In the genomic region with DNA sequence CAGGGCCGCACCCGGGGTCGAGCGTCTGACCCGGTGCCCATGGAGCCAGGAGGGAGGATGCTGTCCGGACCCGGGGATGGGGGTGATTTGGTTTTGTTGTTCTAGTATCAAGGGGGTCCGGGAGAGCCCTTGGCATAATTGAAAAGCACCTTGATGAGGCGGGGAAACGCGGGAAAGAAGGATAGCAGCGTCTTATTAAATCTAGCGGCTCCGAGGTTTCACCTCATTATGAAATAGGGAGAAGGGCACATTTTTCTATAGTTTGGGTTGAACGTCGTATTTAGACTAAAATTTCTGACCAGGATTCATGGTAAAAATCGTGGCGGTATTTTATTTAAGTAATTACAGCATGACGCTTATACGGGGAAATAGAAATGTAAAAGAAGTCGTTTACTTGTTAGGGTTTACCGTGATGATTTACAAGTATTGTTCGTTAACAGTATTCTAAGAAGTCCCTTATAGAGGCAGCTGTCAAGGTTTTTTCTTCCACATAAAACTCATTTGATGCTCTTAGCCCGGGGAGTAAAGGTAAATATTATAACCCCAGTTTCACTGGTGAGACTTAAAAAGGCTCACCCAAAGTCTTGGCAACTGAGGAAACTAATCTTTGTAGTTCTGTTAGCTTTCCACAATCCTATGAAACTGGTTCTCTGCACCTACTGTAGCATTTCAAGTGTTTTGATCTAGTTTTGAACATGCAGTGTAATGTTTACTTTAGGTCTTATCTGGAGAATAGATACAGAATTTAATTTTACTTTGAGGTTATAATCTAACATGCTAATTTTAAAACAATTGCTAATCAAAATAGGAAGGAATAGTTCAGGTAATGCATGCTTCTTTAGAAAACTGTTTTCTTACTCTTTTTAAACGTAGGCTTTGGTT, we compare ENCODE assay signal across 7 cellular contexts. TPM values are rescaled to one million over a fixed set of nuclear protein-coding genes. Genes with fewer than 3 reads are reported as not detected.
DNase-seq lines count a peak whose midpoint lies in the region; ATAC-seq and TF ChIP-seq lines count a peak whose summit lies in the region.

No MANE protein-coding gene starts in this region.

- H3K4me2 ChIP-seq in GM23338: peak overlapping the region; percentile 89
- H3K4me2 ChIP-seq in OCI-LY7 (ENCODE audit: low read length): peak overlapping the region; percentile 92

- H3K4me3 Mint-ChIP-seq in GM23338: peak overlapping the region; percentile 99
- H3K4me3 Mint-ChIP-seq in endodermal cell: peak overlapping the region; percentile 94
- peak overlapping the region; percentile 95 for H3K4me3 Mint-ChIP-seq in osteocyte (ENCODE audit: unreplicated experiment)

- H3K27me3 Mint-ChIP-seq in GM23338 (ENCODE audit: insufficient read depth, low read depth, poor library complexity) (peaks cover 7% of the 10 kb centered on the region), endodermal cell (ENCODE audit: insufficient read depth) (no peaks in the 10 kb centered on the region), osteocyte (ENCODE audit: unreplicated experiment) (no peaks in the 10 kb centered on the region)

- peak overlapping the region; percentile 100 for H3K27ac Mint-ChIP-seq in GM23338
- H3K27ac Mint-ChIP-seq in endodermal cell: peak overlapping the region; percentile 100
- H3K27ac Mint-ChIP-seq in osteocyte (ENCODE audit: unreplicated experiment): peak overlapping the region; percentile 99

- DNase-seq in GM23338 (ENCODE audit: low spot score): no peak
- DNase-seq in OCI-LY7 (ENCODE audit: low spot score): no peak
- no peak for DNase-seq in endodermal cell
- DNase-seq in osteocyte (ENCODE audit: extremely low spot score, unreplicated experiment): no peak
- no peak for DNase-seq in D341Med (ENCODE audit: low spot score)
- no peak for DNase-seq in UCSD-AML1 (lab: John Stamatoyannopoulos, UW; ENCODE audit: unreplicated experiment)
- DNase-seq in HEK293T (ENCODE audit: extremely low spot score): no peak

- H2AFZ ChIP-seq in GM23338 (no peak overlapping the region; the same call in 1 of the 2 replicates), OCI-LY7 (ENCODE audit: low read length) (peak overlapping the region; percentile 85; the same call in 1 of the 2 replicates)

- intact Hi-C loops in OCI-LY7 (cut with micrococcal nuclease; ENCODE audit: unreplicated experiment): loop anchor here (1.0 kb wide), 1 partner anchor 12 kb away; no protein-coding TSS in a partner anchor

- ATAC-seq in GM23338: no peak

- H3K4me3 ChIP-seq in GM23338 (peak overlapping the region; percentile 68), OCI-LY7 (ENCODE audit: low read depth, low read length, poor library complexity, severe bottlenecking) (peak overlapping the region; percentile 95), endodermal cell (ENCODE audit: low read length) (peak overlapping the region; percentile 100)

- H3K9me3 Mint-ChIP-seq in GM23338: peaks cover 3% of the 10 kb centered on the region; the same call in 1 of the 3 replicates
- no peaks in the 10 kb centered on the region for H3K9me3 Mint-ChIP-seq in endodermal cell
- H3K9me3 Mint-ChIP-seq in osteocyte (ENCODE audit: unreplicated experiment): no peaks in the 10 kb centered on the region

- H3K36me3 ChIP-seq in GM23338 (ENCODE audit: insufficient read depth) (no peaks in the 10 kb centered on the region), OCI-LY7 (ENCODE audit: insufficient read depth, low read length) (peaks cover 47% of the 10 kb centered on the region), endodermal cell (ENCODE audit: control insufficient read depth, insufficient read depth, low read length) (peaks cover 13% of the 10 kb centered on the region)

- H3K4me1 ChIP-seq in GM23338 (ENCODE audit: insufficient read depth) (peaks cover 21% of the 10 kb centered on the region), OCI-LY7 (ENCODE audit: insufficient read depth, low read length, poor library complexity, severe bottlenecking) (peaks cover 31% of the 10 kb centered on the region), endodermal cell (ENCODE audit: control insufficient read depth, insufficient read depth, low read length) (no peaks in the 10 kb centered on the region)

- H4K20me1 ChIP-seq in GM23338 (replicated peaks; ENCODE audit: insufficient read depth) (peaks cover 37% of the 10 kb centered on the region), OCI-LY7 (ENCODE audit: insufficient read depth, low read length) (peaks cover 39% of the 10 kb centered on the region)

- CTCF ChIA-PET in OCI-LY7 (lab: Charles Lee; ENCODE audit: unreplicated experiment) (no interaction called here), HEK293T (lab: Yijun Ruan, JAX) (interaction anchor here (1.0 kb wide), 1 partner anchor 11 kb away, joined by 4 read pairs; no protein-coding TSS in a partner anchor)

- WGBS in endodermal cell (ENCODE audit: insufficient coverage in 1 of 2, insufficient read length in 1 of 2), 2 experiments: 0% methylated on average over 18 to 25 of the region's 25 CpGs

- H3F3A ChIP-seq in GM23338 (replicated peaks; ENCODE audit: low read depth): 0 out of 2 replicates have a peak, but pooled peaks cover 6% of the 10 kb centered on the region

- TSS peak; percentile 69 for BruUV-seq in OCI-LY7 (replicated peaks; lab: Mats Ljungman, UMichigan)

- peak overlapping the region; percentile 98 for H3K9ac ChIP-seq in endodermal cell (ENCODE audit: extremely low read depth, low read length, poor library complexity, severe bottlenecking)

- peaks cover 58% of the 10 kb centered on the region for H3K79me2 ChIP-seq in GM23338 (replicated peaks; ENCODE audit: insufficient read depth)
- peaks cover 58% of the 10 kb centered on the region for H3K79me2 ChIP-seq in OCI-LY7 (ENCODE audit: insufficient read depth, low read depth, low read length)

- H3K36me3 Mint-ChIP-seq in GM23338 (ENCODE audit: low read depth): no peaks in the 10 kb centered on the region
- H3K36me3 Mint-ChIP-seq in endodermal cell (ENCODE audit: low read depth): peaks cover 2% of the 10 kb centered on the region
- H3K36me3 Mint-ChIP-seq in osteocyte (ENCODE audit: unreplicated experiment): no peaks in the 10 kb centered on the region

- H3K27ac ChIP-seq in GM23338 (ENCODE audit: low read depth) (peak overlapping the region; percentile 100), OCI-LY7 (ENCODE audit: low read depth, low read length, poor library complexity, severe bottlenecking) (peak overlapping the region; percentile 84), endodermal cell (ENCODE audit: low read depth, low read length) (peak overlapping the region; percentile 99)

- no peaks in the 10 kb centered on the region for H3K27me3 ChIP-seq in GM23338 (ENCODE audit: insufficient read depth)
- no peaks in the 10 kb centered on the region for H3K27me3 ChIP-seq in endodermal cell (ENCODE audit: control insufficient read depth, insufficient read depth, low read length, poor library complexity, severe bottlenecking)

- H3K9me2 ChIP-seq in GM23338 (ENCODE audit: insufficient read depth) (no peaks in the 10 kb centered on the region), OCI-LY7 (ENCODE audit: insufficient read depth, low read length) (no peaks in the 10 kb centered on the region)

- H3K9me3 ChIP-seq in OCI-LY7 (ENCODE audit: low read length): no peaks in the 10 kb centered on the region
- H3K9me3 ChIP-seq in endodermal cell (ENCODE audit: control insufficient read depth, low read length): no peaks in the 10 kb centered on the region

- POLR2A ChIA-PET in OCI-LY7 (lab: Charles Lee): interaction anchor here (1.0 to 1.4 kb wide), 2 partner anchors 14 to 183 kb away, joined by 3 to 10 read pairs; no protein-coding TSS in a partner anchor
- POLR2A ChIA-PET in HEK293T (lab: Yijun Ruan, JAX): interaction anchor here (0.7 to 2.7 kb wide), 17 partner anchors 8 to 433 kb away, joined by 3 to 57 read pairs (median 5); partner anchors contain the start of genes ANKRD40, ANKRD40CL, NME1 and TOB1

- TF ChIP-seq CTCF in GM23338 (conservative IDR thresholded peaks at IDR 0.05; ENCODE audit: low read depth in 2 of 2): no peak
- no peak for TF ChIP-seq CTCF in OCI-LY7 (conservative IDR thresholded peaks at IDR 0.05; ENCODE audit: low read length)
- no peak for TF ChIP-seq CTCF in endodermal cell (conservative IDR thresholded peaks at IDR 0.05)
- no peak for TF ChIP-seq CTCF in osteocyte (IDR thresholded peaks at IDR 0.05)

- H3K4me1 Mint-ChIP-seq in GM23338 (peaks cover 17% of the 10 kb centered on the region; the same call in 2 of the 3 replicates), endodermal cell (peaks cover 19% of the 10 kb centered on the region), osteocyte (ENCODE audit: unreplicated experiment) (peaks cover 35% of the 10 kb centered on the region)

TF ChIP-seq in GM23338, 12 proteins besides CTCF, POLR2A, EP300 and RAD21 (continues in another document):
- no peak for TF ChIP-seq EZH2phosphoT487 (IDR thresholded peaks at IDR 0.05; ENCODE audit: unreplicated experiment)
- no peak for TF ChIP-seq EZH2 (IDR thresholded peaks at IDR 0.05; ENCODE audit: low read depth, unreplicated experiment)

TF ChIP-seq in HEK293T, 16 proteins besides CTCF, POLR2A, EP300 and RAD21 (continues in another document):
- no peak for TF ChIP-seq FOXA1 (IDR thresholded peaks at IDR 0.05)
- no peak for TF ChIP-seq ZNF384 (IDR thresholded peaks at IDR 0.05)
- TF ChIP-seq FOXM1 (IDR thresholded peaks at IDR 0.05; ENCODE audit: borderline replicate concordance): no peak
- TF ChIP-seq HDGF (IDR thresholded peaks at IDR 0.05; ENCODE audit: borderline replicate concordance): no peak
- TF ChIP-seq SP1 (IDR thresholded peaks at IDR 0.05): no peak
- TF ChIP-seq CTBP1 (IDR thresholded peaks at IDR 0.05; ENCODE audit: borderline replicate concordance): no peak

RNA-seq across cellular contexts. Expression of gene LUC7L3, which starts 0.8 kb away (rescaled TPM):
- total RNA-seq in GM23338 (2014; rRNA removed; shearing (Covaris generic)): 58.0 and 69.3 TPM in 2 replicates
- polyA plus RNA-seq in GM23338 (2016; fragmentation: Nextera tagmentation; extraction: Ambion mirVana): 369 and 501 TPM in 2 replicates
- 109 and 190 TPM in 2 replicates for total RNA-seq in OCI-LY7 (2014; rRNA removed; shearing (Covaris generic))
- total RNA-seq in OCI-LY7 (2022): 190 and 206 TPM in 2 replicates
- total RNA-seq in endodermal cell: 100 to 1,000 TPM; 122 to 169 TPM
- 252 TPM for polyA plus RNA-seq in endodermal cell (2013, experiment 1 of 2)
- polyA plus RNA-seq in endodermal cell (2013, experiment 2 of 2): 214 TPM
- 86.1 and 105 TPM in 2 replicates for total RNA-seq in osteocyte

RNA-seq across cellular contexts. Expression of gene ANKRD40, which starts 12.5 kb away (rescaled TPM):
- total RNA-seq in GM23338 (2014; rRNA removed; shearing (Covaris generic)): 35.5 and 42.1 TPM in 2 replicates
- 19.0 and 19.8 TPM in 2 replicates for polyA plus RNA-seq in GM23338 (2016; fragmentation: Nextera tagmentation; extraction: Ambion mirVana)
- 25.7 and 27.7 TPM in 2 replicates for total RNA-seq in OCI-LY7 (2014; rRNA removed; shearing (Covaris generic))
- total RNA-seq in OCI-LY7 (2022): 47.9 and 50.4 TPM in 2 replicates
- 10 to 100 TPM; 44.9 to 60.3 TPM for total RNA-seq in endodermal cell
- 38.1 TPM for polyA plus RNA-seq in endodermal cell (2013, experiment 1 of 2)
- polyA plus RNA-seq in endodermal cell (2013, experiment 2 of 2): 37.3 TPM
- 38.4 and 41.1 TPM in 2 replicates for total RNA-seq in osteocyte

RNA-seq across cellular contexts. Expression of gene ANKRD40CL, which starts 47.2 kb away (rescaled TPM):
- not detected in 2 replicates for total RNA-seq in GM23338 (2014; rRNA removed; shearing (Covaris generic))
- polyA plus RNA-seq in GM23338 (2016; fragmentation: Nextera tagmentation; extraction: Ambion mirVana): not detected in 2 replicates
- 0.18 TPM in 1 of 2 replicates, not detected in the other for total RNA-seq in OCI-LY7 (2014; rRNA removed; shearing (Covaris generic))
- total RNA-seq in OCI-LY7 (2022): not detected in 2 replicates
- not detected for total RNA-seq in endodermal cell
- polyA plus RNA-seq in endodermal cell (2013, experiment 1 of 2): not detected
- not detected for polyA plus RNA-seq in endodermal cell (2013, experiment 2 of 2)
- not detected in 2 replicates for total RNA-seq in osteocyte
